Comparison of ENCODE assay signal across 1 cellular context in genomic region chr7:134646425-134647305, GRCh38.
TF ChIP-seq lines count a peak whose summit lies in the region.

BPGM (plus strand) TSS chr7:134646853; CDS start chr7:134661508, 14,655 bp downstream.

TF ChIP-seq in HepG2, 621 proteins besides CTCF, POLR2A, EP300 and RAD21 (continued from another document and continues in another):
- no peak for TF ChIP-seq ZNF407 (CRISPR knock-in tag; IDR thresholded peaks at IDR 0.05; ENCODE audit: not compliant biosample characterization)
- TF ChIP-seq CBX1 (IDR thresholded peaks at IDR 0.05; ENCODE audit: low read depth): no peak
- TF ChIP-seq CENPBD1 (CRISPR knock-in tag; IDR thresholded peaks at IDR 0.05; ENCODE audit: borderline replicate concordance, low read depth): no peak
- TF ChIP-seq ARHGAP35 (CRISPR knock-in tag; IDR thresholded peaks at IDR 0.05; ENCODE audit: borderline replicate concordance): no peak
- no peak for TF ChIP-seq ATF3 (CRISPR knock-in tag; IDR thresholded peaks at IDR 0.05)
- TF ChIP-seq ZNF609 (CRISPR knock-in tag; IDR thresholded peaks at IDR 0.05; ENCODE audit: borderline replicate concordance): no peak
- TF ChIP-seq ZNF329 (CRISPR knock-in tag; IDR thresholded peaks at IDR 0.05; ENCODE audit: low read depth): no peak
- TF ChIP-seq ARID2 (CRISPR knock-in tag; IDR thresholded peaks at IDR 0.05; ENCODE audit: borderline replicate concordance): 0 out of 2 replicates have a peak, but pooled peaks have one; percentile 57
- TF ChIP-seq MLXIP (CRISPR knock-in tag; IDR thresholded peaks at IDR 0.05; ENCODE audit: borderline replicate concordance): no peak
- TF ChIP-seq SSRP1 (CRISPR knock-in tag; IDR thresholded peaks at IDR 0.05): no peak
- peak; percentile 62 for TF ChIP-seq BORCS8-MEF2B (CRISPR knock-in tag; IDR thresholded peaks at IDR 0.05)
- TF ChIP-seq ZBTB43 (CRISPR knock-in tag; conservative IDR thresholded peaks at IDR 0.05): no peak
- no peak for TF ChIP-seq CREBL2 (CRISPR knock-in tag; IDR thresholded peaks at IDR 0.05; ENCODE audit: borderline replicate concordance)
- TF ChIP-seq BCL3 (CRISPR knock-in tag; IDR thresholded peaks at IDR 0.05): no peak
- no peak for TF ChIP-seq ZBTB37 (CRISPR knock-in tag; IDR thresholded peaks at IDR 0.05)
- no peak for TF ChIP-seq SATB2 (CRISPR knock-in tag; IDR thresholded peaks at IDR 0.05)
- no peak for TF ChIP-seq HIC2 (CRISPR knock-in tag; IDR thresholded peaks at IDR 0.05; ENCODE audit: low read depth)
- TF ChIP-seq MAFG (CRISPR knock-in tag; IDR thresholded peaks at IDR 0.05): no peak
- no peak for TF ChIP-seq ZNF850 (CRISPR knock-in tag; conservative IDR thresholded peaks at IDR 0.05)
- TF ChIP-seq HMGA1 (CRISPR knock-in tag; conservative IDR thresholded peaks at IDR 0.05): no peak
- TF ChIP-seq MXD3 (CRISPR knock-in tag; IDR thresholded peaks at IDR 0.05): no peak
- TF ChIP-seq ZNF781 (CRISPR knock-in tag; IDR thresholded peaks at IDR 0.05; ENCODE audit: borderline replicate concordance, not compliant biosample characterization): no peak
- no peak for TF ChIP-seq ZNF660 (CRISPR knock-in tag; IDR thresholded peaks at IDR 0.05; ENCODE audit: borderline replicate concordance, low read depth)
- no peak for TF ChIP-seq MNT (IDR thresholded peaks at IDR 0.05)
- TF ChIP-seq SAP130 (CRISPR knock-in tag; IDR thresholded peaks at IDR 0.05; ENCODE audit: low read depth): peak; percentile 77
